9 cellular contexts compared by ENCODE assay signal in genomic region chr12:31518680-31519227, GRCh38.
DNase-seq lines count a peak whose midpoint lies in the region; ATAC-seq and TF ChIP-seq lines count a peak whose summit lies in the region.
"Had no signal": no experiment of that assay in that cellular context is flagged by ENCODE, and none has a peak within 500 bp of the region (broad histone marks: within the 10 kb centered on the region; RNA-seq: fewer than 3 reads in every experiment).

No MANE protein-coding gene starts in this region.

- CTCF ChIA-PET in RWPE1 (lab: Yijun Ruan, JAX), result interaction anchor here (0.6 kb wide), 1 partner anchor 70 kb away, joined by 3 read pairs; no protein-coding TSS in a partner anchor

- DNase-seq in HS-27A (ENCODE audit: low read depth), result peak; percentile 100
- peak; percentile 85 for DNase-seq in RWPE1 (ENCODE audit: low spot score)
- DNase-seq in glomerular endothelial cell (ENCODE audit: extremely low read depth, low read depth, low spot score), result peak; percentile 97
- peak; percentile 98 for DNase-seq in smooth muscle cell of the brain vasculature (ENCODE audit: low read depth, low spot score)
- no peak for DNase-seq in cerebellar nuclear complex (lab: John Stamatoyannopoulos, UW)
- DNase-seq in NOMO-1 (lab: John Stamatoyannopoulos, UW; ENCODE audit: unreplicated experiment in 2 of 2), result no peak

- TF ChIP-seq CTCF in RWPE1 (conservative IDR thresholded peaks at IDR 0.05; ENCODE audit: low read depth), result no peak

- no peak overlapping the region for H3K27ac ChIP-seq in RWPE1
- H3K27ac ChIP-seq: parathyroid adenoma had no signal

- ATAC-seq in HG02759 (IDR thresholded peaks at IDR 0.05; ENCODE audit: unreplicated experiment), result no peak
- no peak for ATAC-seq in GM21786 (IDR thresholded peaks at IDR 0.05; ENCODE audit: unreplicated experiment)

- POLR2A ChIA-PET in RWPE1 (lab: Yijun Ruan, JAX; ENCODE audit: low non-redundant PET), result no interaction called here

Comparison
In these comparisons a context has a peak if more than half of its experiments do, and no peak if none do; other contexts are left out.
1. DNase-seq: peak in HS-27A (single experiment), RWPE1 (single experiment), glomerular endothelial cell (single experiment) and smooth muscle cell of the brain vasculature (single experiment); none in cerebellar nuclear complex (0 of 2) and NOMO-1 (0 of 2).